13 cellular contexts compared by ENCODE assay signal in genomic region chr12:106096376-106096775, GRCh38. TPM values are rescaled to one million over a fixed set of nuclear protein-coding genes. Genes with fewer than 3 reads are reported as not detected.
DNase-seq lines count a peak whose midpoint lies in the region; ATAC-seq, FAIRE-seq and TF ChIP-seq lines count a peak whose summit lies in the region.
"Had no signal": no experiment of that assay in that cellular context is flagged by ENCODE, and none has a peak within 500 bp of the region (broad histone marks: within the 10 kb centered on the region; RNA-seq: fewer than 3 reads in every experiment).

No MANE protein-coding gene starts in this region.

- no peak for TF ChIP-seq POLR2A in A549 (IDR thresholded peaks at IDR 0.05; ENCODE audit: low read length)

- H3K4me3 ChIP-seq in A549 (peak overlapping the region; percentile 15; the same call in 1 of the 3 replicates), heart right ventricle (no peak overlapping the region), pancreas (no peak overlapping the region)

- H3K9me3 Mint-ChIP-seq in activated CD4-positive, alpha-beta T cell treated with anti-CD3 and anti-CD28 coated beads for 36 hours (ENCODE audit: low read depth): no peaks in the 10 kb centered on the region
- H3K9me3 Mint-ChIP-seq: dendritic cell treated with granulocyte-macrophage colony-stimulating factor and Interleukin-4, amounts not matched to agents 40 ng/mL and 50 ng/mL, for 4 days had no signal

- H3K27me3 Mint-ChIP-seq in activated CD4-positive, alpha-beta T cell treated with anti-CD3 and anti-CD28 coated beads for 36 hours: peaks cover 18% of the 10 kb centered on the region

- CTCF ChIA-PET in A549 (lab: Yijun Ruan, JAX): interaction anchor here (1.1 to 4.6 kb wide), 6 partner anchors 13 to 391 kb away, joined by 3 to 32 read pairs (median 4); partner anchors contain the start of gene NUAK1
- CTCF ChIA-PET in activated CD4-positive, alpha-beta T cell treated with anti-CD3 and anti-CD28 coated beads for 36 hours (lab: Charles Lee): interaction anchor here (0.7 kb wide), 1 partner anchor 595 kb away, joined by 3 read pairs; no protein-coding TSS in a partner anchor

- no peaks in the 10 kb centered on the region for H3K4me1 Mint-ChIP-seq in activated CD4-positive, alpha-beta T cell treated with anti-CD3 and anti-CD28 coated beads for 36 hours

- TF ChIP-seq CTCF in A549 (IDR thresholded peaks at IDR 0.05) (no peak), heart right ventricle (IDR thresholded peaks at IDR 0.05) (peak in 1 of 9 donors; percentile 9), pancreas (IDR thresholded peaks at IDR 0.05) (no peak)

- peak overlapping the region; percentile 71 for H3K4me2 ChIP-seq in A549

- no peaks in the 10 kb centered on the region for H3K9me3 ChIP-seq in A549
- H3K9me3 ChIP-seq in heart right ventricle: no peaks in the 10 kb centered on the region
- H3K9me3 ChIP-seq in pancreas: no peaks in the 10 kb centered on the region

- peak in 1 of 2 experiments; percentile 72 for DNase-seq in A549 (ENCODE audit: low read depth in 1 of 2, low spot score in 1 of 2)
- DNase-seq in astrocyte of the hippocampus (ENCODE audit: low read depth, low spot score): peak; percentile 84
- DNase-seq in heart right ventricle: no peak
- DNase-seq in pancreas: no peak
- no peak for DNase-seq in GOT3 (lab: John Stamatoyannopoulos, UW)
- no peak for DNase-seq in activated CD4-positive, alpha-beta T cell treated with anti-CD3 and anti-CD28 coated beads for 36 hours
- DNase-seq in GF-D8 (lab: John Stamatoyannopoulos, UW): no peak
- DNase-seq in dedifferentiated amniotic fluid mesenchymal stem cell (ENCODE audit: extremely low spot score): no peak
- DNase-seq: mammary epithelial cell, MV-4-11, NCI-H510A treated with DMSO at 0.1 percent for 48 hours had no signal

- no peak overlapping the region for H3K4me3 Mint-ChIP-seq in activated CD4-positive, alpha-beta T cell treated with anti-CD3 and anti-CD28 coated beads for 36 hours
- H3K4me3 Mint-ChIP-seq: activated naive CD8-positive, alpha-beta T cell; dendritic cell treated with granulocyte-macrophage colony-stimulating factor and Interleukin-4, amounts not matched to agents 40 ng/mL and 50 ng/mL, for 4 days had no signal

- peak; percentile 4 to 11; a peak in 1 of 5 replicates for TF ChIP-seq RAD21 in A549 (conservative IDR thresholded peaks at IDR 0.05 in 1 of 2, IDR thresholded peaks at IDR 0.05 in 1 of 2)

- FAIRE-seq in A549 (lab: Jason Lieb, UNC) (peak; percentile 86), pancreas (lab: Jason Lieb, UNC) (no peak)

- POLR2A ChIA-PET in A549 (lab: Yijun Ruan, JAX): interaction anchor here (1.8 kb wide), 1 partner anchor 34 kb away, joined by 4 read pairs; no protein-coding TSS in a partner anchor
- POLR2A ChIA-PET in activated CD4-positive, alpha-beta T cell treated with anti-CD3 and anti-CD28 coated beads for 36 hours (lab: Charles Lee): no interaction called here

- intact Hi-C loops in heart right ventricle (cut with DNase I) (loop anchor here in 1 of 10 donors (5.0 kb wide), 1 partner anchor 36 kb away; no protein-coding TSS in a partner anchor), pancreas (cut with DNase I) (no loop called here)
- intact Hi-C loops in activated CD4-positive, alpha-beta T cell treated with anti-CD3 and anti-CD28 coated beads for 36 hours (cut with DNase I, micrococcal nuclease): no loop called here

- H3K27me3 ChIP-seq in heart right ventricle (no peaks in the 10 kb centered on the region), pancreas (no peaks in the 10 kb centered on the region)

- ATAC-seq in A549 (peak; percentile 33 to 65; a peak in 4 of 6 replicates), heart right ventricle (peak; percentile 21 to 82 (median 70)), pancreas (peak; percentile 35 to 75 (median 71))
- ATAC-seq in activated CD4-positive, alpha-beta T cell treated with anti-CD3 and anti-CD28 coated beads for 36 hours: no peak

- H3K4me1 ChIP-seq in A549 (peaks cover 87% of the 10 kb centered on the region), heart right ventricle (peaks cover 17 to 98% (median 84%) of the 10 kb centered on the region in 9 donors), pancreas (peaks cover 0 to 14% (median 7%) of the 10 kb centered on the region in 3 donors)

- H3K27ac Mint-ChIP-seq in activated CD4-positive, alpha-beta T cell treated with anti-CD3 and anti-CD28 coated beads for 36 hours: no peak overlapping the region
- H3K27ac Mint-ChIP-seq: activated naive CD8-positive, alpha-beta T cell; dendritic cell treated with granulocyte-macrophage colony-stimulating factor and Interleukin-4, amounts not matched to agents 40 ng/mL and 50 ng/mL, for 4 days had no signal

- peak overlapping the region; percentile 66 to 88 for H3K27ac ChIP-seq in A549
- H3K27ac ChIP-seq in heart right ventricle: peak overlapping the region; percentile 17 to 93 (median 58)
- no peak overlapping the region for H3K27ac ChIP-seq in pancreas

- no peak for TF ChIP-seq EP300 in A549 (IDR thresholded peaks at IDR 0.05)

- WGBS in A549 (ENCODE audit: missing lambda C conversion rate): 19% methylated on average over 12 of the region's 12 CpGs
- WGBS in heart right ventricle, 2 donors: 20 to 26% methylated on average over 12 of the region's 12 CpGs
- 26 to 44% methylated on average over 12 of the region's 12 CpGs for WGBS in pancreas, 2 donors

- no peaks in the 10 kb centered on the region for H3K36me3 Mint-ChIP-seq in activated CD4-positive, alpha-beta T cell treated with anti-CD3 and anti-CD28 coated beads for 36 hours (ENCODE audit: low read depth)
- H3K36me3 Mint-ChIP-seq: activated naive CD8-positive, alpha-beta T cell had no signal

- H3K36me3 ChIP-seq in heart right ventricle: peaks cover 0 to 35% (median 0%) of the 10 kb centered on the region in 9 donors
- no peaks in the 10 kb centered on the region for H3K36me3 ChIP-seq in pancreas

TF ChIP-seq in A549, 52 proteins besides CTCF, POLR2A, EP300 and RAD21 (continues in another document):
- TF ChIP-seq GATA3 (IDR thresholded peaks at IDR 0.05; ENCODE audit: borderline replicate concordance): peak; percentile 59
- TF ChIP-seq TFCP2L1 (CRISPR knock-in tag; IDR thresholded peaks at IDR 0.05): no peak
- TF ChIP-seq ELK1 (IDR thresholded peaks at IDR 0.05; ENCODE audit: low read depth, low read length): no peak
- TF ChIP-seq RFX5 (IDR thresholded peaks at IDR 0.05): no peak
- TF ChIP-seq HOXB5 (CRISPR knock-in tag; IDR thresholded peaks at IDR 0.05): no peak
- TF ChIP-seq MAX (IDR thresholded peaks at IDR 0.05): peak; percentile 71; the same call in 1 of the 2 replicates
- TF ChIP-seq E2F6 (IDR thresholded peaks at IDR 0.05; ENCODE audit: borderline replicate concordance, low read depth): peak; percentile 45; the same call in 1 of the 2 replicates
- TF ChIP-seq FOSL2 (IDR thresholded peaks at IDR 0.05): no peak
- TF ChIP-seq FOSL2 (CRISPR knock-in tag; IDR thresholded peaks at IDR 0.05): peak; percentile 6; the same call in 1 of the 2 replicates
- no peak for TF ChIP-seq PBX3 (IDR thresholded peaks at IDR 0.05)
- no peak for TF ChIP-seq RNF2 (IDR thresholded peaks at IDR 0.05; ENCODE audit: borderline replicate concordance, low read depth)
- no peak for TF ChIP-seq HEYL (CRISPR knock-in tag; IDR thresholded peaks at IDR 0.05)
- TF ChIP-seq PHF8 (IDR thresholded peaks at IDR 0.05; ENCODE audit: borderline replicate concordance, low read depth): no peak
- TF ChIP-seq JUNB (IDR thresholded peaks at IDR 0.05): no peak

RNA-seq across cellular contexts. Expression of gene NUAK1, which starts 42.4 kb away (rescaled TPM):
- polyA plus RNA-seq in A549 (2011; rRNA removed) (22.3 and 25.4 TPM in 2 replicates), A549 (2017; fragmentation: RNase III; extraction: RNeasy Plus Mini Kit Qiagen cat#74134 plus additional on column Dnase treatment) (18.1 to 23.5 TPM (median 20.8 TPM) in 3 replicates), heart right ventricle (10 to 100 TPM in 1 of 2 donors, 1 to 10 TPM in 1; 9.8 to 10.8 TPM), pancreas (1 to 10 TPM; 1.6 to 2.9 TPM)
- polyA plus RNA-seq in A549 (2012; cell fraction: cytosol; rRNA removed): 10.1 and 12.6 TPM in 2 replicates
- polyA plus RNA-seq in A549 (2012; cell fraction: nucleus; rRNA removed): 15.0 and 19.7 TPM in 2 replicates
- 36.7 and 38.4 TPM in 2 replicates for polyA minus RNA-seq in A549 (2011; rRNA and poly(A)+ RNA removed)
- total RNA-seq in heart right ventricle (10 to 100 TPM; 37.0 to 59.0 (median 47.6) TPM), pancreas (1 to 10 TPM; 2.5 to 6.5 (median 2.6) TPM)
- total RNA-seq in activated CD4-positive, alpha-beta T cell treated with anti-CD3 and anti-CD28 coated beads for 36 hours: not detected

Comparison
In these comparisons a context has a peak if more than half of its experiments do, and no peak if none do; other contexts are left out.
1. H3K27ac ChIP-seq: peak in A549 (2 of 2) and heart right ventricle (10 of 10); none in pancreas (0 of 4).
2. RNA of gene NUAK1, which starts 42.4 kb away (total RNA-seq): 37.0 to 59.0 TPM in heart right ventricle; 2.5 to 6.5 TPM in pancreas and not detected in activated CD4-positive, alpha-beta T cell treated with anti-CD3 and anti-CD28 coated beads for 36 hours; every median in the first group is over 4 times any median in the second.